Comparison of ENCODE assay signal across 1 cellular context in the genomic region with DNA sequence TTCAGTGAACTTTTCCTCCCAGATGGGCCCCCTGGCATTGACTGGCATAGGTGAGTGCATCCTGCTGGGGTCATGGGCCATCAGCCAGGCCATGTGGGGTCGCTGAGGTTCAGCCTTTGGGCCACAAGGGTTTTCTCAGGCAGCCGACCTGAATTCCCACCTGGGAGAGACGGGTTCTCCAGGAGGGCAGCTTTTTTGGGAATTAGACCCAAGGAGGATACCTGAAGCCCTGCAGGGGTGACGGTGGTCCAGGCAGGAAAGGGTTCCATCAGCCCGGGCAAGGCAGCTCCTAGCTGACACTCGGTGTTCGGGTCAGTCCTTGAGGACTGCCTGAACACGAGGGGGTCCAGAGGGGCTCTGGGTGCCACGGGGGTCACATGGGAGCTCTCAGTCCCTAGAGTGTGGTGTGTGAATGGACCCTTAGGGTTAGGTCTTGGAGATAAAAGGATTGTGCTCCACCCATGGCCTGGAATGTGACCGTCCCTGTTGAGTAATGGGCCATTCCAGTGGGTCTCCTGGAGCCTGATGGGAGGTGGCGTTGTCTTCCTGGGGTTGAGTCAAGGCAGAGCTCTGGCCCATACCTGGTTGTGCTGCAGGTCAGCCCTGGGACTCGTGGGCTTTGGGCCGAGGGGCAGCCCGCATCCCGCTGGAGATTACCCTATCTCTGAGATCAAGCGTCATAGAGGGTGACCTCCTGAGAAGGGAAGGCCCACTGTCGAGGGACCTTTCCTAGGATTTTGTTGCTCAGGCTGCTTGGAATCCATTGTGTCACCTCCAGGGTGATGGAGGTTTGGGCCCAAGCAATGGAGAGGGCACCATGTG.
TF ChIP-seq lines count a peak whose summit lies in the region.

No MANE protein-coding gene starts in this region.

TF ChIP-seq in SK-N-SH treated with all-trans-retinoic acid at 6 μM for 48 hours, 23 proteins besides CTCF, POLR2A, EP300 and RAD21 (continued from another document):
- TF ChIP-seq, protein P1, sequence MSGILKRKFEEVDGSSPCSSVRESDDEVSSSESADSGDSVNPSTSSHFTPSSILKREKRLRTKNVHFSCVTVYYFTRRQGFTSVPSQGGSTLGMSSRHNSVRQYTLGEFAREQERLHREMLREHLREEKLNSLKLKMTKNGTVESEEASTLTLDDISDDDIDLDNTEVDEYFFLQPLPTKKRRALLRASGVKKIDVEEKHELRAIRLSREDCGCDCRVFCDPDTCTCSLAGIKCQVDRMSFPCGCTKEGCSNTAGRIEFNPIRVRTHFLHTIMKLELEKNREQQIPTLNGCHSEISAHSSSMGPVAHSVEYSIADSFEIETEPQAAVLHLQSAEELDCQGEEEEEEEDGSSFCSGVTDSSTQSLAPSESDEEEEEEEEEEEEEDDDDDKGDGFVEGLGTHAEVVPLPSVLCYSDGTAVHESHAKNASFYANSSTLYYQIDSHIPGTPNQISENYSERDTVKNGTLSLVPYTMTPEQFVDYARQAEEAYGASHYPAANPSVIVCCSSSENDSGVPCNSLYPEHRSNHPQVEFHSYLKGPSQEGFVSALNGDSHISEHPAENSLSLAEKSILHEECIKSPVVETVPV (CRISPR knock-in tag; IDR thresholded peaks at IDR 0.05), result no peak
- no peak for TF ChIP-seq ZNF8 (CRISPR knock-in tag; IDR thresholded peaks at IDR 0.05)
- no peak for TF ChIP-seq CSDC2 (CRISPR knock-in tag; IDR thresholded peaks at IDR 0.05)
- no peak for TF ChIP-seq SNAI2 (CRISPR knock-in tag; IDR thresholded peaks at IDR 0.05)
- TF ChIP-seq ZNF70 (CRISPR knock-in tag; IDR thresholded peaks at IDR 0.05), result no peak
- TF ChIP-seq ZFP30 (CRISPR knock-in tag; IDR thresholded peaks at IDR 0.05), result no peak
TF ChIP-seq in SK-N-SH treated with all-trans-retinoic acid at 6 μM for 48 hours: peak in this region for 0.
